ENCODE assay signal across 8 cellular contexts in genomic region chr11:64878223-64878493, GRCh38. TPM values are rescaled to one million over a fixed set of nuclear protein-coding genes. Genes with fewer than 3 reads are reported as not detected.
A peak's percentile ranks its signal among the peaks of the same experiment; 100 is the strongest.
DNase-seq lines count a peak whose midpoint lies in the region; ATAC-seq lines count a peak whose summit lies in the region.

No MANE protein-coding gene starts in this region.

- peak overlapping the region; percentile 94 for H3K4me3 ChIP-seq in CD4-positive, CD25-positive, alpha-beta regulatory T cell (ENCODE audit: low read depth, low read length)
- H3K4me3 ChIP-seq in iPS-11a (ENCODE audit: low read depth, low read length): peak overlapping the region; percentile 86

- peaks cover 0 to 3% (median 0%) of the 10 kb centered on the region in 7 donors for H3K9me3 Mint-ChIP-seq in CD4-positive, CD25-positive, alpha-beta regulatory T cell
- H3K9me3 Mint-ChIP-seq in activated naive CD8-positive, alpha-beta T cell (ENCODE audit: low read depth): no peaks in the 10 kb centered on the region
- H3K9me3 Mint-ChIP-seq in stimulated activated naive B cell treated with anti-CD40 and anti-IgM and Interleukin-4, amounts not matched to agents 10 μg/mL and 1 μg/mL and 100 μg/mL, for 72 hours: no peaks in the 10 kb centered on the region

- H3K4me1 ChIP-seq in CD4-positive, CD25-positive, alpha-beta regulatory T cell (ENCODE audit: control insufficient read depth, insufficient read depth, low read length, poor library complexity, severe bottlenecking): peaks cover 67% of the 10 kb centered on the region

- peak overlapping the region; percentile 96 to 100 (median 100) for H3K4me3 Mint-ChIP-seq in CD4-positive, CD25-positive, alpha-beta regulatory T cell
- H3K4me3 Mint-ChIP-seq in activated naive CD8-positive, alpha-beta T cell: peak overlapping the region; percentile 97
- H3K4me3 Mint-ChIP-seq in stimulated activated naive B cell treated with anti-CD40 and anti-IgM and Interleukin-4, amounts not matched to agents 10 μg/mL and 1 μg/mL and 100 μg/mL, for 72 hours: peak overlapping the region; percentile 94 to 98

- H3K9me3 ChIP-seq in CD4-positive, CD25-positive, alpha-beta regulatory T cell (ENCODE audit: control insufficient read depth in 2 of 2, low read length in 2 of 2): no peaks in the 10 kb centered on the region

- peaks cover 0 to 60% (median 38%) of the 10 kb centered on the region in 4 donors for H3K4me1 Mint-ChIP-seq in CD4-positive, CD25-positive, alpha-beta regulatory T cell
- peaks cover 66% of the 10 kb centered on the region for H3K4me1 Mint-ChIP-seq in activated naive CD8-positive, alpha-beta T cell (ENCODE audit: low read depth)
- peaks cover 53 to 76% of the 10 kb centered on the region in 2 donors for H3K4me1 Mint-ChIP-seq in stimulated activated naive B cell treated with anti-CD40 and anti-IgM and Interleukin-4, amounts not matched to agents 10 μg/mL and 1 μg/mL and 100 μg/mL, for 72 hours

- no peaks in the 10 kb centered on the region for H3K27me3 ChIP-seq in CD4-positive, CD25-positive, alpha-beta regulatory T cell (ENCODE audit: control insufficient read depth, insufficient read depth, low read length)

- H3K27ac ChIP-seq in CD4-positive, CD25-positive, alpha-beta regulatory T cell (ENCODE audit: insufficient read depth, low read length, poor library complexity, severe bottlenecking): peak overlapping the region; percentile 78

- H3K36me3 ChIP-seq in CD4-positive, CD25-positive, alpha-beta regulatory T cell (ENCODE audit: control insufficient read depth, insufficient read depth, low read length): peaks cover 21% of the 10 kb centered on the region

- peak overlapping the region; percentile 91 to 98 (median 96) for H3K27ac Mint-ChIP-seq in CD4-positive, CD25-positive, alpha-beta regulatory T cell
- H3K27ac Mint-ChIP-seq in activated naive CD8-positive, alpha-beta T cell: peak overlapping the region; percentile 93
- H3K27ac Mint-ChIP-seq in stimulated activated naive B cell treated with anti-CD40 and anti-IgM and Interleukin-4, amounts not matched to agents 10 μg/mL and 1 μg/mL and 100 μg/mL, for 72 hours: peak overlapping the region; percentile 94

- peaks cover 36% of the 10 kb centered on the region for H3K36me3 Mint-ChIP-seq in CD4-positive, CD25-positive, alpha-beta regulatory T cell
- H3K36me3 Mint-ChIP-seq in activated naive CD8-positive, alpha-beta T cell: peaks cover 3% of the 10 kb centered on the region
- peaks cover 32 to 45% of the 10 kb centered on the region in 2 donors for H3K36me3 Mint-ChIP-seq in stimulated activated naive B cell treated with anti-CD40 and anti-IgM and Interleukin-4, amounts not matched to agents 10 μg/mL and 1 μg/mL and 100 μg/mL, for 72 hours

- no peaks in the 10 kb centered on the region for H3K27me3 Mint-ChIP-seq in CD4-positive, CD25-positive, alpha-beta regulatory T cell
- H3K27me3 Mint-ChIP-seq in activated naive CD8-positive, alpha-beta T cell: no peaks in the 10 kb centered on the region
- H3K27me3 Mint-ChIP-seq in stimulated activated naive B cell treated with anti-CD40 and anti-IgM and Interleukin-4, amounts not matched to agents 10 μg/mL and 1 μg/mL and 100 μg/mL, for 72 hours: no peaks in the 10 kb centered on the region

- no peak for DNase-seq in CD4-positive, CD25-positive, alpha-beta regulatory T cell
- DNase-seq in stimulated activated naive B cell treated with anti-CD40 and anti-IgM and Interleukin-4, amounts not matched to agents 10 μg/mL and 1 μg/mL and 100 μg/mL, for 72 hours: no peak

- ATAC-seq in CD4-positive, CD25-positive, alpha-beta regulatory T cell (ENCODE audit: low read depth in 2 of 2): peak; percentile 9 to 19
- peak; percentile 24 for ATAC-seq in HG02938 (IDR thresholded peaks at IDR 0.05; ENCODE audit: unreplicated experiment)
- ATAC-seq in stimulated activated naive B cell treated with anti-CD40 and anti-IgM and Interleukin-4, amounts not matched to agents 10 μg/mL and 1 μg/mL and 100 μg/mL, for 72 hours (replicated peaks): peak; percentile 31 to 37
- no peak for ATAC-seq in HG02885 (IDR thresholded peaks at IDR 0.05; ENCODE audit: poor library complexity, unreplicated experiment)
- ATAC-seq in GM21367 (IDR thresholded peaks at IDR 0.05; ENCODE audit: unreplicated experiment): no peak
- ATAC-seq in GM21576 (IDR thresholded peaks at IDR 0.05; ENCODE audit: unreplicated experiment): no peak

RNA-seq across cellular contexts. Expression of gene EHD1, which starts 0.3 kb away (rescaled TPM):
- 201 TPM for total RNA-seq in CD4-positive, CD25-positive, alpha-beta regulatory T cell
- 100 to 1,000 TPM; 180 to 223 (median 183) TPM for polyA plus RNA-seq in CD4-positive, CD25-positive, alpha-beta regulatory T cell

RNA-seq across cellular contexts. Expression of gene CDC42BPG, which starts 33.7 kb away (rescaled TPM):
- total RNA-seq in CD4-positive, CD25-positive, alpha-beta regulatory T cell: 11.6 TPM
- polyA plus RNA-seq in CD4-positive, CD25-positive, alpha-beta regulatory T cell: under 1 TPM in 2 of 4 donors, not detected in 2; 0.11 to 0.13 TPM

RNA-seq across cellular contexts. Expression of gene ATG2A, which starts 38.9 kb away (rescaled TPM):
- total RNA-seq in CD4-positive, CD25-positive, alpha-beta regulatory T cell: 234 TPM
- polyA plus RNA-seq in CD4-positive, CD25-positive, alpha-beta regulatory T cell: 1 to 10 TPM; 5.8 to 8.0 (median 6.4) TPM

RNA-seq across cellular contexts. Expression of gene PPP2R5B, which starts 46.3 kb away (rescaled TPM):
- 34.5 TPM for total RNA-seq in CD4-positive, CD25-positive, alpha-beta regulatory T cell
- polyA plus RNA-seq in CD4-positive, CD25-positive, alpha-beta regulatory T cell: 1 to 10 TPM; 3.6 to 4.9 (median 3.8) TPM

RNA-seq across cellular contexts. Expression of gene GPHA2, which starts 57.5 kb away (rescaled TPM):
- total RNA-seq in CD4-positive, CD25-positive, alpha-beta regulatory T cell: not detected
- polyA plus RNA-seq in CD4-positive, CD25-positive, alpha-beta regulatory T cell: not detected

Comparison
In these comparisons a context has a peak if more than half of its experiments do, and no peak if none do; other contexts are left out.
1. ATAC-seq: peak in CD4-positive, CD25-positive, alpha-beta regulatory T cell (2 of 2), HG02938 (single experiment) and stimulated activated naive B cell treated with anti-CD40 and anti-IgM and Interleukin-4, amounts not matched to agents 10 μg/mL and 1 μg/mL and 100 μg/mL, for 72 hours (2 of 2); none in HG02885 (single experiment), GM21367 (single experiment) and GM21576 (single experiment).
2. Peak in every context shown above with its lines, with median percentiles within 50 percentile points of each other: H3K27ac Mint-ChIP-seq and H3K4me3 Mint-ChIP-seq.